ENCODE assay signal across 2 cellular contexts in the genomic region with DNA sequence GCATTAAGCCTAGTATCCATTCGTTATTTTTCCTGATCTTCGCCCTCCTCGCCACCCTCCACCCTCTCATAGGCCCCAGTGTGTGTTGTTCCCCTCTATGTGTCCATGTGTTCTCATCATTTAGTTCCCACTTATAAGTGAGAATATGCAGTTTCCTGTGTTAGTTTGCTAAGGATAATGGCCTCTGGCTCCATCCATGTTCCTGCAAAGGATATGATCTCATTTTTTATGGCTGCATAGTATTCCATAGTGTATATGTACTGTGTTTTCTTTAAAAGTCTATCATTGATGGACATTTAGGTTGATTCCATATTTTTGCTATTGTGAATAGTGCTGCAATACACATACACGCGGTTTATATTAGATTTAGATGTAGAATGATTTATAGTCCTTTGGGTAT.
A peak's percentile ranks its signal among the peaks of the same experiment; 100 is the strongest.
TF ChIP-seq lines count a peak whose summit lies in the region.

No MANE protein-coding gene starts in this region.

TF ChIP-seq in HEK293, 187 proteins besides CTCF, POLR2A, EP300 and RAD21:
- peak; percentile 43; the same call in 1 of the 2 replicates for TF ChIP-seq ZNF146 (tag by site-specific recombination; IDR thresholded peaks at IDR 0.05)

TF ChIP-seq in K562, 482 proteins besides CTCF, POLR2A, EP300 and RAD21:
- TF ChIP-seq ZNF146 (CRISPR knock-in tag; IDR thresholded peaks at IDR 0.05; ENCODE audit: unreplicated experiment) = peak; percentile 91
- TF ChIP-seq RBM25 (IDR thresholded peaks at IDR 0.05; ENCODE audit: low read depth, low read length, severe bottlenecking) = peak; percentile 60
- TF ChIP-seq BCOR (IDR thresholded peaks at IDR 0.05) = peak; percentile 71
- TF ChIP-seq KDM1A (IDR thresholded peaks at IDR 0.05) = peak; percentile 23 to 29; a peak in 1 of 4 replicates
TF ChIP-seq in K562: peak in this region for 4; not testable (repeated sequence) for 478.
